ENCODE assay signal across 25 cellular contexts in genomic region chr17:46024590-46024989, GRCh38. TPM values are rescaled to one million over a fixed set of nuclear protein-coding genes. Genes with fewer than 3 reads are reported as not detected.
A peak's percentile ranks its signal among the peaks of the same experiment; 100 is the strongest.
DNase-seq lines count a peak whose midpoint lies in the region; ATAC-seq and TF ChIP-seq lines count a peak whose summit lies in the region.
"Had no signal": no experiment of that assay in that cellular context is flagged by ENCODE, and none has a peak within 500 bp of the region (broad histone marks: within the 10 kb centered on the region; RNA-seq: fewer than 3 reads in every experiment).

No MANE protein-coding gene starts in this region.

- no peak for ATAC-seq in naive B cell (ENCODE audit: low read depth in 2 of 2)
- ATAC-seq in stimulated activated effector memory CD8-positive, alpha-beta T cell treated with anti-CD3 and anti-CD28 coated beads, Interleukin-12 subunit alpha, Interleukin-12 subunit beta, amount 100 ng/mL, for 72 hours: no peak
- ATAC-seq in stimulated activated naive CD8-positive, alpha-beta T cell treated with anti-CD3 and anti-CD28 coated beads, Interleukin-15, amount 100 ng/mL, for 72 hours: no peak
- ATAC-seq: GM12878 had no signal

- peak overlapping the region in 4 of 6 donors; percentile 43 to 80 (median 72) for H3K27ac Mint-ChIP-seq in naive B cell
- H3K27ac Mint-ChIP-seq in stimulated activated effector memory CD8-positive, alpha-beta T cell treated with anti-CD3 and anti-CD28 coated beads, Interleukin-12 subunit alpha, Interleukin-12 subunit beta, amount 100 ng/mL, for 72 hours: peak overlapping the region; percentile 86
- H3K27ac Mint-ChIP-seq in stimulated activated naive CD8-positive, alpha-beta T cell treated with anti-CD3 and anti-CD28 coated beads, Interleukin-15, amount 100 ng/mL, for 72 hours: peak overlapping the region in 1 of 2 donors; percentile 81

- peak overlapping the region in 1 of 8 donors; percentile 27 for H3K4me3 Mint-ChIP-seq in naive B cell
- no peak overlapping the region for H3K4me3 Mint-ChIP-seq in stimulated activated effector memory CD8-positive, alpha-beta T cell treated with anti-CD3 and anti-CD28 coated beads, Interleukin-12 subunit alpha, Interleukin-12 subunit beta, amount 100 ng/mL, for 72 hours
- no peak overlapping the region for H3K4me3 Mint-ChIP-seq in stimulated activated naive CD8-positive, alpha-beta T cell treated with anti-CD3 and anti-CD28 coated beads, Interleukin-15, amount 100 ng/mL, for 72 hours
- H3K4me3 Mint-ChIP-seq: CD4-positive, alpha-beta memory T cell had no signal

- DNase-seq in activated CD8-positive, alpha-beta memory T cell treated with anti-CD3 and anti-CD28 coated beads, Interleukin-2, amount 50 U/mL, for 48 hours: peak; percentile 42
- no peak for DNase-seq in activated CD8-positive, alpha-beta memory T cell treated with anti-CD3 and anti-CD28 coated beads for 24 hours
- no peak for DNase-seq in dorsolateral prefrontal cortex
- no peak for DNase-seq in naive B cell
- DNase-seq in stimulated activated effector memory CD8-positive, alpha-beta T cell treated with anti-CD3 and anti-CD28 coated beads, Interleukin-12 subunit alpha, Interleukin-12 subunit beta, amount 100 ng/mL, for 72 hours (ENCODE audit: low spot score in 2 of 2): no peak
- no peak for DNase-seq in stimulated activated naive CD8-positive, alpha-beta T cell treated with anti-CD3 and anti-CD28 coated beads, Interleukin-15, amount 100 ng/mL, for 72 hours
- no peak for DNase-seq in cerebellar nuclear complex (lab: John Stamatoyannopoulos, UW)
- no peak for DNase-seq in hypothalamus (lab: John Stamatoyannopoulos, UW)
- DNase-seq: BE2C; CD4-positive, alpha-beta memory T cell; DMS53; EL; GM23248; HCEC 1CT; NCI-H1105 treated with DMSO at 0.1 percent for 48 hours; NCI-H1694; NCI-H2081 treated with DMSO at 0.1 percent for 48 hours; NCI-H748 treated with DMSO at 0.1 percent for 48 hours; OCI-M1; SHP77 had no signal

- H3K4me3 ChIP-seq in dorsolateral prefrontal cortex: no peak overlapping the region
- H3K4me3 ChIP-seq: GM12878, GM23248 had no signal

- intact Hi-C loops in dorsolateral prefrontal cortex (cut with DNase I): no loop called here

- no peaks in the 10 kb centered on the region for H3K9me3 Mint-ChIP-seq in naive B cell
- H3K9me3 Mint-ChIP-seq in stimulated activated effector memory CD8-positive, alpha-beta T cell treated with anti-CD3 and anti-CD28 coated beads, Interleukin-12 subunit alpha, Interleukin-12 subunit beta, amount 100 ng/mL, for 72 hours: no peaks in the 10 kb centered on the region
- H3K9me3 Mint-ChIP-seq in stimulated activated naive CD8-positive, alpha-beta T cell treated with anti-CD3 and anti-CD28 coated beads, Interleukin-15, amount 100 ng/mL, for 72 hours: no peaks in the 10 kb centered on the region

- H3K4me1 Mint-ChIP-seq in naive B cell: peaks cover 40 to 59% (median 42%) of the 10 kb centered on the region in 3 donors
- peaks cover 44% of the 10 kb centered on the region for H3K4me1 Mint-ChIP-seq in stimulated activated effector memory CD8-positive, alpha-beta T cell treated with anti-CD3 and anti-CD28 coated beads, Interleukin-12 subunit alpha, Interleukin-12 subunit beta, amount 100 ng/mL, for 72 hours
- H3K4me1 Mint-ChIP-seq in stimulated activated naive CD8-positive, alpha-beta T cell treated with anti-CD3 and anti-CD28 coated beads, Interleukin-15, amount 100 ng/mL, for 72 hours: peaks cover 61% of the 10 kb centered on the region

- H3K27me3 Mint-ChIP-seq in naive B cell: no peaks in the 10 kb centered on the region
- no peaks in the 10 kb centered on the region for H3K27me3 Mint-ChIP-seq in stimulated activated naive CD8-positive, alpha-beta T cell treated with anti-CD3 and anti-CD28 coated beads, Interleukin-15, amount 100 ng/mL, for 72 hours
- H3K27me3 Mint-ChIP-seq: CD4-positive, alpha-beta memory T cell had no signal

- peaks cover 7% of the 10 kb centered on the region in 2 donors for H3K36me3 Mint-ChIP-seq in naive B cell
- H3K36me3 Mint-ChIP-seq in stimulated activated effector memory CD8-positive, alpha-beta T cell treated with anti-CD3 and anti-CD28 coated beads, Interleukin-12 subunit alpha, Interleukin-12 subunit beta, amount 100 ng/mL, for 72 hours: peaks cover 57% of the 10 kb centered on the region

- peak overlapping the region in 38 of 59 donors; percentile 7 to 82 (median 56) for H3K27ac ChIP-seq in dorsolateral prefrontal cortex
- H3K27ac ChIP-seq: 22Rv1, GM23248 had no signal

- no peaks in the 10 kb centered on the region for H3K27me3 ChIP-seq in dorsolateral prefrontal cortex
- H3K27me3 ChIP-seq: BE2C had no signal

- TF ChIP-seq CTCF in dorsolateral prefrontal cortex (IDR thresholded peaks at IDR 0.05 in 54 of 56, conservative IDR thresholded peaks at IDR 0.05 in 2 of 56; ENCODE audit: low read depth in 1 of 56, partially characterized antibody in 56 of 56): no peak

RNA-seq across cellular contexts. Expression of gene STH, which starts 25.5 kb away (rescaled TPM):
- total RNA-seq in dorsolateral prefrontal cortex: 10 to 100 TPM in 84 of 120 experiments, 1 to 10 TPM in 36; 1.8 to 35.0 (median 12.2) TPM
- polyA plus RNA-seq in naive B cell (ENCODE audit: low read depth in 6 of 6): not detected
- total RNA-seq: CD4-positive, alpha-beta memory T cell; GM12878; GM23248; LHCN-M2; NCI-H460 had no signal
- polyA plus RNA-seq: AG04450; CD4-positive, alpha-beta memory T cell; GM12878; GM23248 had no signal
